9 cellular contexts compared by ENCODE assay signal in the genomic region with DNA sequence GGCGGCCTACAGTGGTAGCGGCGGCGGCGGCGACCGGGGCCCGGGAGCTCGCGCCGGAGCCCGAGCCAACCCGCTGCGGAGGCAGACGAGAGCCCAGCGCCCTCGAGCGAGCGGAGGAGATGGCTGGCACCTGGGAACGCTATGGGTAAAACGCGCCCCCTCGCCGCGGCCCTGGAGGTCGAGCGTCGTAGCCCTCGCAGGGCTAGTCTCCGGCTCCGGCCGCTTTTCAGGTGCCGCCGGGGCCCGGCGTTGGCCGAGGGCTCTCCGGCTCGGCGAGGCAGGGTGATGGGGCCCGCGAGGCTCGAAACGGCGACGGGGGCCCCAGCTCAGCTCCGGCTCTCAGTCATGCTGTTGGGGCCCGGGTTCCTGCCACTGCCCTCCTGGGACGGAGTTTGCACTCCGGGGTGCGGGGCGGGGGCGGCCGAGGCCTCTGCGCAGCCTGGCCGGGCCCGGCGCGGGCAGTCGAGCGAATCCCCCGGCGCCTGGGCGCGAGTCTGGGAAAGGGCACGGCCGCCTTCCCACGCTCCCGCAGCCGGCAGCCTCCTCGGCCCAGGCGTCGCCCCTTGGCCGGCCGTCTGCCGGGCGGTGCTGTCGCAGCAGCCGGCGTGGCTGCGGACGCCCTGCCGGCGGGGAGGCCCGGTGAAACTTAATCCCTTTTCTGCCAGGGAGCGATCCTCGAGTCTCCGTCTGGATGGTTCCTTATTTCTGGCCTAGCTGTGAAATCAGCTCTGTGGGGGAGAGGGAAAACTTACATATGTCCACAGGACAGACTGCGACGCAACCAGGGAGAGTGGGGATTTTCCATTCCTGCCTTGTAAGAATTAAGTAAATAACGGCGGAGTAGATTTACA. TPM values are rescaled to one million over a fixed set of nuclear protein-coding genes. Genes with fewer than 3 reads are reported as not detected.
DNase-seq lines count a peak whose midpoint lies in the region; ATAC-seq, FAIRE-seq and TF ChIP-seq lines count a peak whose summit lies in the region.
"Had no signal": no experiment of that assay in that cellular context is flagged by ENCODE, and none has a peak within 500 bp of the region (broad histone marks: within the 10 kb centered on the region; RNA-seq: fewer than 3 reads in every experiment).

No MANE protein-coding gene starts in this region.

- H3K4me3 ChIP-seq in epithelial cell of proximal tubule (ENCODE audit: low read depth, low read length) (peak overlapping the region; percentile 62), mucosa of stomach (ENCODE audit: low read length) (no peak overlapping the region)

- H3K9me3 ChIP-seq in mucosa of stomach (ENCODE audit: control insufficient read depth, low read length) = no peaks in the 10 kb centered on the region

- peak overlapping the region; percentile 85 to 91 for H3K4me3 Mint-ChIP-seq in stimulated activated naive CD8-positive, alpha-beta T cell treated with anti-CD3 and anti-CD28 coated beads, Interleukin-15, amount 100 ng/mL, for 72 hours

- peak overlapping the region in 1 of 2 donors; percentile 91 for H3K27ac Mint-ChIP-seq in stimulated activated naive CD8-positive, alpha-beta T cell treated with anti-CD3 and anti-CD28 coated beads, Interleukin-15, amount 100 ng/mL, for 72 hours

- no peaks in the 10 kb centered on the region for H3K4me1 ChIP-seq in mucosa of stomach (ENCODE audit: control insufficient read depth, insufficient read depth, low read length)

- no peak for TF ChIP-seq CTCF in epithelial cell of proximal tubule (conservative IDR thresholded peaks at IDR 0.05; ENCODE audit: low read depth, low read length)

- H3K27me3 ChIP-seq in mucosa of stomach (ENCODE audit: control insufficient read depth, insufficient read depth, low read length) = no peaks in the 10 kb centered on the region

- ATAC-seq in stimulated activated naive CD8-positive, alpha-beta T cell treated with anti-CD3 and anti-CD28 coated beads, Interleukin-15, amount 100 ng/mL, for 72 hours = peak; percentile 76
- no peak for ATAC-seq in GM19397 (IDR thresholded peaks at IDR 0.05; ENCODE audit: unreplicated experiment)

- no peaks in the 10 kb centered on the region for H3K27me3 Mint-ChIP-seq in stimulated activated naive CD8-positive, alpha-beta T cell treated with anti-CD3 and anti-CD28 coated beads, Interleukin-15, amount 100 ng/mL, for 72 hours

- H3K36me3 ChIP-seq in mucosa of stomach (ENCODE audit: control insufficient read depth, insufficient read depth, low read length) = no peaks in the 10 kb centered on the region

- H3K9me3 Mint-ChIP-seq in stimulated activated naive CD8-positive, alpha-beta T cell treated with anti-CD3 and anti-CD28 coated beads, Interleukin-15, amount 100 ng/mL, for 72 hours = no peaks in the 10 kb centered on the region

- FAIRE-seq in H54 (lab: Jason Lieb, UNC) = no peak
- FAIRE-seq: TTC549 had no signal

- peaks cover 51% of the 10 kb centered on the region for H3K4me1 Mint-ChIP-seq in stimulated activated naive CD8-positive, alpha-beta T cell treated with anti-CD3 and anti-CD28 coated beads, Interleukin-15, amount 100 ng/mL, for 72 hours

- DNase-seq in DMS 273 treated with DMSO at 0.1 percent for 48 hours (lab: John Stamatoyannopoulos, UW) = peak; percentile 27
- DNase-seq in H54 (ENCODE audit: insufficient read length, low spot score) = peak; percentile 21
- DNase-seq in NCI-H1930 (lab: John Stamatoyannopoulos, UW) = peak; percentile 27 to 31
- peak; percentile 5 for DNase-seq in activated T-cell treated with anti-CD3 and anti-CD28 coated beads for 4 hours
- DNase-seq in epithelial cell of proximal tubule (ENCODE audit: low read depth) = no peak
- peak; percentile 40 for DNase-seq in stimulated activated naive CD8-positive, alpha-beta T cell treated with anti-CD3 and anti-CD28 coated beads, Interleukin-15, amount 100 ng/mL, for 72 hours

- peak overlapping the region; percentile 38 for H3K9ac ChIP-seq in mucosa of stomach (ENCODE audit: low read length)

- TF ChIP-seq POLR2A in H54 (IDR thresholded peaks at IDR 0.05; ENCODE audit: low read depth, low read length) = no peak

RNA-seq across cellular contexts. Expression of a gene that starts 0.8 kb away (rescaled TPM):
- 6.1 and 11.0 TPM in 2 replicates for total RNA-seq in epithelial cell of proximal tubule

RNA-seq across cellular contexts. Expression of a gene that starts 49.0 kb away (rescaled TPM):
- total RNA-seq in epithelial cell of proximal tubule = not detected in 2 replicates

RNA-seq across cellular contexts. Expression of a gene that starts 50.9 kb away (rescaled TPM):
- total RNA-seq in epithelial cell of proximal tubule = 18.7 and 32.9 TPM in 2 replicates
